12 cellular contexts compared by ENCODE assay signal in the genomic region with DNA sequence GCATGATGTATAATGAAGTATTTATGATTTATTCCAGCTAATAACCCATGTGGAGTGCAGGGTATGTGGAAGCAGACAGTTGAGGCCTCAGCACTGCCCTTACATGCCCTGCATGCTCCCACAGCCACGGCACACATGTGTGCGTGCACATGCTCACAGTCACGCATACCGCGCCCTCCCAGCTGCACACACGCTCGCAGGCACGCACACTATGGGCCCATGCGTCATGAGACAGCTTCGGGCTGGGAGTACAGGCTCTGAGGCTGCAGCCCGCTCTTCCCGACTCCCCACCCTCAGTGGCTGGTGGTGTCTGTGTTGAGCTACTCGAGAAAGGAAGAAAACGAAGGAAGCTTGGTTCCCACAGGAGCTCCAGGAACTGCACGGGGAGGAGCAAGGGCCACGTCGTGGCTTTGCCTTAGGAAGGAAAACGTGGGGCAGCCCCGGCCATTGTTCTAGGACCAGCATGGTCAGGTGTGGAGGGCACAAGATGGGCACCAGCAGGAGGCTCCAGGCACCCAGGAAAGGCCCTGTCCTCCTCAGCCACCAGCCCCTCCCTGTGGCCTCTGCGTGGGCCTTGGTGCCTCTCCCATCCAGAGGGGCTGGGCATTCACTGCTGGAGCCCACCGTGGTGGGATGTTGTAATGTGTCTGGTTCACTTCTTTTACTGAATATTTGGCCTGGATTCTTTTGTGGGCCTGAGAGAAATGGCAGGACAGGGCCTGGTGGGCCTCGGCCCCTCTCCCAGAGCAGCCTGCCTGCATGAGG. TPM values are rescaled to one million over a fixed set of nuclear protein-coding genes. Genes with fewer than 3 reads are reported as not detected.
"Had no signal": no experiment of that assay in that cellular context is flagged by ENCODE, and none has a peak within 500 bp of the region (broad histone marks: within the 10 kb centered on the region; RNA-seq: fewer than 3 reads in every experiment).

No MANE protein-coding gene starts in this region.

- H3K27me3 Mint-ChIP-seq: activated naive CD4-positive, alpha-beta T cell treated with anti-CD3 and anti-CD28 coated beads, Interleukin-2, amount 10 ng/mL, durations not matched to agents 7 days and 5 days; activated T-helper 17 cell treated with anti-CD3 and anti-CD28 coated beads, Interleukin-2, amount 50 U/mL, for 72 hours; memory B cell had no signal

- H3K9me3 Mint-ChIP-seq: activated T-helper 17 cell treated with anti-CD3 and anti-CD28 coated beads, Interleukin-2, amount 50 U/mL, for 72 hours had no signal

- H3K4me3 Mint-ChIP-seq: activated CD8-positive, alpha-beta T cell treated with anti-CD3 and anti-CD28 coated beads, Interleukin-2, amount 10 ng/mL, durations not matched to agents 7 days and 5 days; activated naive CD4-positive, alpha-beta T cell treated with anti-CD3 and anti-CD28 coated beads, Interleukin-2, amount 10 ng/mL, durations not matched to agents 7 days and 5 days; activated T-helper 17 cell treated with anti-CD3 and anti-CD28 coated beads, Interleukin-2, amount 50 U/mL, for 72 hours; endodermal cell; memory B cell had no signal

- H3K4me1 ChIP-seq: pancreas, tibial nerve had no signal

- H3K4me1 Mint-ChIP-seq: activated naive CD4-positive, alpha-beta T cell treated with anti-CD3 and anti-CD28 coated beads, Interleukin-2, amount 10 ng/mL, durations not matched to agents 7 days and 5 days; activated T-helper 17 cell treated with anti-CD3 and anti-CD28 coated beads, Interleukin-2, amount 50 U/mL, for 72 hours; endodermal cell had no signal

- H3K36me3 ChIP-seq: pancreas had no signal

- DNase-seq: activated CD8-positive, alpha-beta T cell treated with anti-CD3 and anti-CD28 coated beads, Interleukin-2, amount 10 ng/mL, durations not matched to agents 7 days and 5 days; activated naive CD4-positive, alpha-beta T cell treated with anti-CD3 and anti-CD28 coated beads, Interleukin-2, amount 10 ng/mL, durations not matched to agents 7 days and 5 days; brain microvascular endothelial cell; endodermal cell; left colon had no signal

- H3K27me3 ChIP-seq: brain microvascular endothelial cell, pancreas, tibial nerve had no signal

- ATAC-seq: activated CD8-positive, alpha-beta T cell treated with anti-CD3 and anti-CD28 coated beads, Interleukin-2, amount 10 ng/mL, durations not matched to agents 7 days and 5 days; activated T-helper 17 cell treated with anti-CD3 and anti-CD28 coated beads, Interleukin-2, amount 50 U/mL, for 72 hours; left colon; pancreas had no signal

- H3K9me3 ChIP-seq: pancreas had no signal

- H3K27ac Mint-ChIP-seq: activated CD8-positive, alpha-beta T cell treated with anti-CD3 and anti-CD28 coated beads, Interleukin-2, amount 10 ng/mL, durations not matched to agents 7 days and 5 days; activated naive CD4-positive, alpha-beta T cell treated with anti-CD3 and anti-CD28 coated beads, Interleukin-2, amount 10 ng/mL, durations not matched to agents 7 days and 5 days; activated T-helper 17 cell treated with anti-CD3 and anti-CD28 coated beads, Interleukin-2, amount 50 U/mL, for 72 hours; endodermal cell; memory B cell had no signal

- H3K4me3 ChIP-seq: pancreas, skin epidermis, tibial nerve had no signal

- H3K27ac ChIP-seq: brain microvascular endothelial cell, pancreas, skin epidermis, tibial nerve had no signal

RNA-seq across cellular contexts. Expression of gene CDH15, which starts 27.5 kb away (rescaled TPM):
- total RNA-seq: activated CD8-positive, alpha-beta T cell treated with anti-CD3 and anti-CD28 coated beads, Interleukin-2, amount 10 ng/mL, durations not matched to agents 7 days and 5 days; left colon; renal cortical epithelial cell; SK-MEL-5 had no signal

RNA-seq across cellular contexts. Expression of gene SLC22A31, which starts 56.2 kb away (rescaled TPM):
- total RNA-seq: activated CD8-positive, alpha-beta T cell treated with anti-CD3 and anti-CD28 coated beads, Interleukin-2, amount 10 ng/mL, durations not matched to agents 7 days and 5 days; renal cortical epithelial cell; SK-MEL-5 had no signal
